Comparison of ENCODE assay signal across 16 cellular contexts in genomic region chr16:67803894-67804293, GRCh38. TPM values are rescaled to one million over a fixed set of nuclear protein-coding genes. Genes with fewer than 3 reads are reported as not detected.
DNase-seq lines count a peak whose midpoint lies in the region; ATAC-seq and TF ChIP-seq lines count a peak whose summit lies in the region.
"Had no signal": no experiment of that assay in that cellular context is flagged by ENCODE, and none has a peak within 500 bp of the region (broad histone marks: within the 10 kb centered on the region; RNA-seq: fewer than 3 reads in every experiment).

No MANE protein-coding gene starts in this region.

- CTCF ChIA-PET in activated naive CD4-positive, alpha-beta T cell treated with anti-CD3 and anti-CD28 coated beads for 36 hours (lab: Charles Lee): interaction anchor here (0.6 to 4.7 kb wide), 2 partner anchors 11 to 42 kb away, joined by 3 to 39 read pairs; no protein-coding TSS in a partner anchor

- H3K9me3 Mint-ChIP-seq in activated naive CD4-positive, alpha-beta T cell treated with anti-CD3 and anti-CD28 coated beads for 36 hours: no peaks in the 10 kb centered on the region
- H3K9me3 Mint-ChIP-seq in activated naive CD4-positive, alpha-beta T cell treated with anti-CD3 and anti-CD28 coated beads, Interleukin-2, amount 50 U/mL, for 72 hours: no peaks in the 10 kb centered on the region
- H3K9me3 Mint-ChIP-seq in brain: no peaks in the 10 kb centered on the region

- H3K27me3 Mint-ChIP-seq in activated naive CD4-positive, alpha-beta T cell treated with anti-CD3 and anti-CD28 coated beads for 36 hours (ENCODE audit: low read depth): no peaks in the 10 kb centered on the region
- H3K27me3 Mint-ChIP-seq in brain: peaks cover 9% of the 10 kb centered on the region

- peaks cover 27% of the 10 kb centered on the region for H3K36me3 Mint-ChIP-seq in activated naive CD4-positive, alpha-beta T cell treated with anti-CD3 and anti-CD28 coated beads for 36 hours (ENCODE audit: low read depth)
- H3K36me3 Mint-ChIP-seq in activated naive CD4-positive, alpha-beta T cell treated with anti-CD3 and anti-CD28 coated beads, Interleukin-2, amount 50 U/mL, for 72 hours: peaks cover 11 to 39% of the 10 kb centered on the region in 2 donors
- peaks cover 62% of the 10 kb centered on the region for H3K36me3 Mint-ChIP-seq in brain

- DNase-seq in activated naive CD4-positive, alpha-beta T cell treated with anti-CD3 and anti-CD28 coated beads for 36 hours: peak; percentile 46
- no peak for DNase-seq in activated naive CD4-positive, alpha-beta T cell treated with anti-CD3 and anti-CD28 coated beads, Interleukin-2, amount 50 U/mL, for 72 hours (ENCODE audit: low spot score in 2 of 2)
- peak; percentile 60 for DNase-seq in NB4 (ENCODE audit: low read depth)
- DNase-seq in stimulated activated naive CD8-positive, alpha-beta T cell treated with anti-CD3 and anti-CD28 coated beads, Interleukin-15, Interleukin-2, amounts not matched to agents 100 U/mL and 50 U/mL, for 24 hours: peak; percentile 34
- no peak for DNase-seq in A172 (ENCODE audit: low spot score)
- no peak for DNase-seq in mesenteric fat pad (ENCODE audit: low spot score)
- no peak for DNase-seq in testis
- DNase-seq: activated CD4-positive, alpha-beta T cell treated with anti-CD3 and anti-CD28 coated beads for 4 hours; DMS79; foreskin fibroblast; mesendoderm; NCI-H2227 treated with DMSO at 0.1 percent for 48 hours; stimulated activated CD4-positive, alpha-beta T cell treated with anti-CD3 and anti-CD28 coated beads, Interleukin-15, amount 100 ng/mL, for 24 hours; tibial artery had no signal

- H3K4me1 Mint-ChIP-seq in activated naive CD4-positive, alpha-beta T cell treated with anti-CD3 and anti-CD28 coated beads for 36 hours (ENCODE audit: low read depth): peaks cover 57% of the 10 kb centered on the region
- H3K4me1 Mint-ChIP-seq in brain: peaks cover 64% of the 10 kb centered on the region

- H3K27ac Mint-ChIP-seq in activated naive CD4-positive, alpha-beta T cell treated with anti-CD3 and anti-CD28 coated beads for 36 hours: peak overlapping the region; percentile 36
- peak overlapping the region in 1 of 2 donors; percentile 86 for H3K27ac Mint-ChIP-seq in activated naive CD4-positive, alpha-beta T cell treated with anti-CD3 and anti-CD28 coated beads, Interleukin-2, amount 50 U/mL, for 72 hours
- peak overlapping the region in 2 of 5 experiments; percentile 36 to 54 for H3K27ac Mint-ChIP-seq in brain

- no peak overlapping the region for H3K27ac ChIP-seq in testis
- H3K27ac ChIP-seq: tibial artery had no signal

- H3K4me3 ChIP-seq in NB4 (ENCODE audit: low read depth, low read length): no peak overlapping the region
- no peak overlapping the region for H3K4me3 ChIP-seq in testis
- H3K4me3 ChIP-seq: tibial artery had no signal

- 90 to 96% methylated on average over 3 of the region's 3 CpGs for WGBS in testis, 2 donors

- H3K4me1 ChIP-seq in testis: peaks cover 12% of the 10 kb centered on the region

- H3K27me3 ChIP-seq in testis: no peaks in the 10 kb centered on the region
- H3K27me3 ChIP-seq: tibial artery had no signal

- H3K4me3 Mint-ChIP-seq in activated naive CD4-positive, alpha-beta T cell treated with anti-CD3 and anti-CD28 coated beads for 36 hours: no peak overlapping the region
- H3K4me3 Mint-ChIP-seq in brain: peak overlapping the region; percentile 49 to 94 (median 77)

- ATAC-seq in activated naive CD4-positive, alpha-beta T cell treated with anti-CD3 and anti-CD28 coated beads, Interleukin-2, amount 50 U/mL, for 72 hours: no peak
- ATAC-seq in stimulated activated naive CD8-positive, alpha-beta T cell treated with anti-CD3 and anti-CD28 coated beads, Interleukin-15, Interleukin-2, amounts not matched to agents 100 U/mL and 50 U/mL, for 24 hours: no peak

- TF ChIP-seq CTCF in NB4 (IDR thresholded peaks at IDR 0.05; ENCODE audit: low read depth, low read length) (no peak), brain (conservative IDR thresholded peaks at IDR 0.05) (no peak), testis (IDR thresholded peaks at IDR 0.05) (no peak)

- no peaks in the 10 kb centered on the region for H3K9me3 ChIP-seq in testis
- H3K9me3 ChIP-seq: tibial artery had no signal

- TF ChIP-seq POLR2A in NB4 (IDR thresholded peaks at IDR 0.05; ENCODE audit: extremely low read depth, insufficient read length) (no peak), testis (IDR thresholded peaks at IDR 0.05) (no peak)

- intact Hi-C loops in activated naive CD4-positive, alpha-beta T cell treated with anti-CD3 and anti-CD28 coated beads for 36 hours (cut with micrococcal nuclease): loop anchor here (10.0 kb wide), 1 partner anchor 431 kb away; the partner anchor contains the start of gene ESRP2
- intact Hi-C loops in testis (cut with DNase I; ENCODE audit: low total_unique reads): no loop called here

- no peaks in the 10 kb centered on the region for H3K36me3 ChIP-seq in testis (ENCODE audit: low read depth, missing control alignments)

RNA-seq across cellular contexts. Expression of gene RANBP10, which starts 2.5 kb away (rescaled TPM):
- total RNA-seq in activated naive CD4-positive, alpha-beta T cell treated with anti-CD3 and anti-CD28 coated beads for 36 hours: 10 to 100 TPM; 12.4 to 16.1 TPM
- 10 to 100 TPM; 18.3 to 21.2 TPM for total RNA-seq in activated naive CD4-positive, alpha-beta T cell treated with anti-CD3 and anti-CD28 coated beads, Interleukin-2, amount 50 U/mL, for 72 hours
- polyA plus RNA-seq in brain (ENCODE audit: insufficient read depth, low read depth, low replicate concordance) (12.6 TPM), testis (ENCODE audit: insufficient read depth, low read depth, low replicate concordance) (23.5 TPM)
- 3.7 and 8.8 TPM in 2 replicates for total RNA-seq in A172 (2014; rRNA removed; shearing (Covaris generic))
- total RNA-seq in mesenteric fat pad (14.5 TPM), testis (10 to 100 TPM; 23.0 to 25.2 TPM)

RNA-seq across cellular contexts. Expression of gene TSNAXIP1, which starts 2.8 kb away (rescaled TPM):
- total RNA-seq in activated naive CD4-positive, alpha-beta T cell treated with anti-CD3 and anti-CD28 coated beads for 36 hours: under 1 TPM; 0.35 to 0.50 TPM
- under 1 TPM in 1 of 2 donors, not detected in 1; 0.35 TPM for total RNA-seq in activated naive CD4-positive, alpha-beta T cell treated with anti-CD3 and anti-CD28 coated beads, Interleukin-2, amount 50 U/mL, for 72 hours
- polyA plus RNA-seq in brain (ENCODE audit: insufficient read depth, low read depth, low replicate concordance) (1.8 TPM), testis (ENCODE audit: insufficient read depth, low read depth, low replicate concordance) (93.7 TPM)
- 0.05 and 0.55 TPM in 2 replicates for total RNA-seq in A172 (2014; rRNA removed; shearing (Covaris generic))
- total RNA-seq in mesenteric fat pad (1.1 TPM), testis (10 to 100 TPM; 31.3 to 40.4 TPM)
- total RNA-seq: HT-29 had no signal

RNA-seq across cellular contexts. Expression of gene THAP11, which starts 38.2 kb away (rescaled TPM):
- 10 to 100 TPM; 19.9 to 20.6 TPM for total RNA-seq in activated naive CD4-positive, alpha-beta T cell treated with anti-CD3 and anti-CD28 coated beads for 36 hours
- 10 to 100 TPM; 26.9 to 43.2 TPM for total RNA-seq in activated naive CD4-positive, alpha-beta T cell treated with anti-CD3 and anti-CD28 coated beads, Interleukin-2, amount 50 U/mL, for 72 hours
- polyA plus RNA-seq in brain (ENCODE audit: insufficient read depth, low read depth, low replicate concordance) (42.7 TPM), testis (ENCODE audit: insufficient read depth, low read depth, low replicate concordance) (24.0 TPM)
- 21.4 and 21.6 TPM in 2 replicates for total RNA-seq in A172 (2014; rRNA removed; shearing (Covaris generic))
- total RNA-seq in mesenteric fat pad (21.6 TPM), testis (10 to 100 TPM; 56.8 to 59.7 TPM)

RNA-seq across cellular contexts. Expression of gene NUTF2, which starts 42.8 kb away (rescaled TPM):
- 100 to 1,000 TPM; 165 to 171 TPM for total RNA-seq in activated naive CD4-positive, alpha-beta T cell treated with anti-CD3 and anti-CD28 coated beads for 36 hours
- 100 to 1,000 TPM; 111 to 160 TPM for total RNA-seq in activated naive CD4-positive, alpha-beta T cell treated with anti-CD3 and anti-CD28 coated beads, Interleukin-2, amount 50 U/mL, for 72 hours
- polyA plus RNA-seq in brain (ENCODE audit: insufficient read depth, low read depth, low replicate concordance) (181 TPM), testis (ENCODE audit: insufficient read depth, low read depth, low replicate concordance) (121 TPM)
- 68.5 and 72.4 TPM in 2 replicates for total RNA-seq in A172 (2014; rRNA removed; shearing (Covaris generic))
- total RNA-seq in mesenteric fat pad (87.6 TPM), testis (100 to 1,000 TPM; 239 to 297 TPM)

RNA-seq across cellular contexts. Expression of gene CENPT, which starts 43.6 kb away (rescaled TPM):
- total RNA-seq in activated naive CD4-positive, alpha-beta T cell treated with anti-CD3 and anti-CD28 coated beads for 36 hours: 10 to 100 TPM; 43.7 to 45.8 TPM
- 10 to 100 TPM; 49.5 to 86.4 TPM for total RNA-seq in activated naive CD4-positive, alpha-beta T cell treated with anti-CD3 and anti-CD28 coated beads, Interleukin-2, amount 50 U/mL, for 72 hours
- polyA plus RNA-seq in brain (ENCODE audit: insufficient read depth, low read depth, low replicate concordance): 23.9 TPM
- 25.5 and 27.9 TPM in 2 replicates for total RNA-seq in A172 (2014; rRNA removed; shearing (Covaris generic))
- 35.5 TPM for total RNA-seq in mesenteric fat pad
- 100 to 1,000 TPM; 115 to 154 TPM for total RNA-seq in testis
- 108 TPM for polyA plus RNA-seq in testis (ENCODE audit: insufficient read depth, low read depth, low replicate concordance)

Comparison
In these comparisons a context has a peak if more than half of its experiments do, and no peak if none do; other contexts are left out.
1. DNase-seq: peak in activated naive CD4-positive, alpha-beta T cell treated with anti-CD3 and anti-CD28 coated beads for 36 hours (single experiment), NB4 (single experiment) and stimulated activated naive CD8-positive, alpha-beta T cell treated with anti-CD3 and anti-CD28 coated beads, Interleukin-15, Interleukin-2, amounts not matched to agents 100 U/mL and 50 U/mL, for 24 hours (single experiment); none in activated naive CD4-positive, alpha-beta T cell treated with anti-CD3 and anti-CD28 coated beads, Interleukin-2, amount 50 U/mL, for 72 hours (0 of 2), A172 (single experiment), mesenteric fat pad (single experiment) and testis (single experiment).
2. RNA of gene TSNAXIP1, which starts 2.8 kb away (total RNA-seq): 31.3 to 40.4 TPM in testis; 1.1 TPM in mesenteric fat pad (single experiment), 0.35 to 0.50 TPM in activated naive CD4-positive, alpha-beta T cell treated with anti-CD3 and anti-CD28 coated beads for 36 hours, 0.35 TPM in activated naive CD4-positive, alpha-beta T cell treated with anti-CD3 and anti-CD28 coated beads, Interleukin-2, amount 50 U/mL, for 72 hours and 0.05 to 0.55 TPM in A172; every median in the first group is over 10 times any median in the second.